ENCODE assay signal across 25 cellular contexts in the genomic region with DNA sequence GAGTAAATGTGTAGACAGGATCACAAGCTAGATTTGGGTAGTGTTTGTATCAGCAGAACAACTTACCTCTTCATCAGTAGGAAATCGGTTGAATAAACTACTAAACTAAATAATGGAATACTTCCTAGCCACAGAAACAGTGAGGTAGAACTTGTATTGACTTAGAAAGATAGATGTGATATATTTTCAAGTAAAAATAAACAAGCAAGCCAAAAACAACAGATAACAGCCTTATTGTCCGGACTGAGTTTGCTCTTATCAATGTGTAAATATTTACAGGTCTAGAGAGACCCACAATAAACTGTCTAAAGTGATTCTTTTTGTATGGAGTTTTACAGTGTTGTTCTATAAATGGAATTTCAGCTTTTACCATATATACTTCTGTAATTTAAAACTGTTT.
"Had no signal": no experiment of that assay in that cellular context is flagged by ENCODE, and none has a peak within 500 bp of the region (broad histone marks: within the 10 kb centered on the region; RNA-seq: fewer than 3 reads in every experiment).

No MANE protein-coding gene starts in this region.

- ATAC-seq: gastroesophageal sphincter; left ventricle myocardium superior; psoas muscle; stimulated activated memory B cell treated with anti-CD40 and anti-IgM and Interleukin-4, amounts not matched to agents 10 μg/mL and 1 μg/mL and 100 μg/mL, for 72 hours had no signal

- DNase-seq: cortex of kidney; dorsolateral prefrontal cortex; effector memory CD4-positive, alpha-beta T cell; left colon; left ventricle myocardium superior; mesenchymal stem cell; midbrain; psoas muscle; retina; right lobe of liver; spleen; stimulated activated CD4-positive, alpha-beta T cell treated with anti-CD3 and anti-CD28 coated beads, Interleukin-15, amount 100 ng/mL, for 24 hours; stimulated activated CD4-positive, alpha-beta T cell treated with anti-CD3 and anti-CD28 coated beads, Interleukin-1b, Interleukin-23, amount 100 ng/mL, for 48 hours; stimulated activated CD4-positive, alpha-beta T cell treated with anti-CD3 and anti-CD28 coated beads, Interleukin-4, amount 100 ng/mL, for 24 hours; tibial artery; upper lobe of left lung; uterus had no signal

- H3K27me3 Mint-ChIP-seq: stimulated activated memory B cell treated with anti-CD40 and anti-IgM and Interleukin-4, amounts not matched to agents 10 μg/mL and 1 μg/mL and 100 μg/mL, for 72 hours; stimulated activated naive CD8-positive, alpha-beta T cell treated with anti-CD3 and anti-CD28 coated beads, Interleukin-15, Interleukin-2, amounts not matched to agents 100 ng/mL and 50 ng/mL, for 24 hours had no signal

- H3K4me1 Mint-ChIP-seq: stimulated activated memory B cell treated with anti-CD40 and anti-IgM and Interleukin-4, amounts not matched to agents 10 μg/mL and 1 μg/mL and 100 μg/mL, for 72 hours had no signal

- H3K36me3 Mint-ChIP-seq: stimulated activated memory B cell treated with anti-CD40 and anti-IgM and Interleukin-4, amounts not matched to agents 10 μg/mL and 1 μg/mL and 100 μg/mL, for 72 hours had no signal

- H3K4me3 ChIP-seq: dorsolateral prefrontal cortex, esophagus muscularis mucosa, gastroesophageal sphincter, hepatocyte, lung, psoas muscle, right lobe of liver, spleen, tibial artery, upper lobe of left lung, uterus had no signal

- H3K9me3 ChIP-seq: esophagus muscularis mucosa, gastroesophageal sphincter, neutrophil, psoas muscle, right lobe of liver, tibial artery, upper lobe of left lung, uterus had no signal

- H3K27me3 ChIP-seq: dorsolateral prefrontal cortex, esophagus muscularis mucosa, gastroesophageal sphincter, hepatocyte, neutrophil, spleen, tibial artery, upper lobe of left lung, uterus had no signal

- H3K79me2 ChIP-seq: hepatocyte had no signal

- H3K4me3 Mint-ChIP-seq: stimulated activated memory B cell treated with anti-CD40 and anti-IgM and Interleukin-4, amounts not matched to agents 10 μg/mL and 1 μg/mL and 100 μg/mL, for 72 hours; stimulated activated naive CD8-positive, alpha-beta T cell treated with anti-CD3 and anti-CD28 coated beads, Interleukin-15, Interleukin-2, amounts not matched to agents 100 ng/mL and 50 ng/mL, for 24 hours had no signal

- H3K36me3 ChIP-seq: esophagus muscularis mucosa, gastroesophageal sphincter, neutrophil, right lobe of liver, spleen, tibial artery, upper lobe of left lung, uterus had no signal

- H2AFZ ChIP-seq: hepatocyte had no signal

- H3K27ac Mint-ChIP-seq: stimulated activated memory B cell treated with anti-CD40 and anti-IgM and Interleukin-4, amounts not matched to agents 10 μg/mL and 1 μg/mL and 100 μg/mL, for 72 hours; stimulated activated naive CD8-positive, alpha-beta T cell treated with anti-CD3 and anti-CD28 coated beads, Interleukin-15, Interleukin-2, amounts not matched to agents 100 ng/mL and 50 ng/mL, for 24 hours had no signal

- H3K4me1 ChIP-seq: gastroesophageal sphincter, psoas muscle, right lobe of liver, spleen, uterus had no signal

- H3K27ac ChIP-seq: dorsolateral prefrontal cortex, epithelial cell of prostate, esophagus muscularis mucosa, gastroesophageal sphincter, hepatocyte, neutrophil, psoas muscle, right lobe of liver, spleen, tibial artery, upper lobe of left lung, uterus had no signal
